2 cellular contexts compared by ENCODE assay signal in the genomic region with DNA sequence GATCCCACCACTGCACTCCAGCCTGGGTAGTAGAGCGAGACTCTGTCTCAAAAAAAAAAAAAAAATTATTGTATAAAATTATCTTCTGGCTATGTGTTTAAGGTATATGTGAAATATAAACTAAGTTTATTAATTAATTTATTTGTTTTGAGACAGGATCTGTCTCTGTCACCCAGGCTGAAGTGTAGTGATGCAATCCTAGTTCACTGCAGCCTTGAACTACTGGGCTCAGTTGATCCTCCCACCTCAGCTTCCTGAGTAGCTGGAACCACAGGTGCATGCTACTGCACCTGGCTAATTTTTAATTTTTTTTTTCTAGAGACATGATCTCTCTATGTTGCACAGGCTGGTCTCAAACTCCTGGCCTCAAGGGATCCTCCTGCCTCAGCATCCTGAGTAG.
TF ChIP-seq lines count a peak whose summit lies in the region.

No MANE protein-coding gene starts in this region.

TF ChIP-seq in K562, 482 proteins besides CTCF, POLR2A, EP300 and RAD21:
- TF ChIP-seq, protein P1, sequence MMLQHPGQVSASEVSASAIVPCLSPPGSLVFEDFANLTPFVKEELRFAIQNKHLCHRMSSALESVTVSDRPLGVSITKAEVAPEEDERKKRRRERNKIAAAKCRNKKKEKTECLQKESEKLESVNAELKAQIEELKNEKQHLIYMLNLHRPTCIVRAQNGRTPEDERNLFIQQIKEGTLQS (IDR thresholded peaks at IDR 0.05): peak; percentile 16; the same call in 1 of the 2 replicates
- TF ChIP-seq, protein P1 (CRISPR knock-in tag; conservative IDR thresholded peaks at IDR 0.05): no peak
- TF ChIP-seq CEBPG (CRISPR knock-in tag; IDR thresholded peaks at IDR 0.05) (no peak), CEBPG (tag; conservative IDR thresholded peaks at IDR 0.05 in 1 of 2, IDR thresholded peaks at IDR 0.05 in 1 of 2) (peak in 1 of 2 experiments; percentile 42; a peak in 2 of 4 replicates), ETV5 (CRISPR knock-in tag; IDR thresholded peaks at IDR 0.05; ENCODE audit: low read depth) (no peak)

TF ChIP-seq in HepG2, 621 proteins besides CTCF, POLR2A, EP300 and RAD21:
- TF ChIP-seq MIXL1 (CRISPR knock-in tag; IDR thresholded peaks at IDR 0.05) (0 out of 2 replicates have a peak, but pooled peaks have one; percentile 23), SAFB2 (CRISPR knock-in tag; IDR thresholded peaks at IDR 0.05; ENCODE audit: borderline replicate concordance, low read depth) (no peak), EEA1 (CRISPR knock-in tag; IDR thresholded peaks at IDR 0.05; ENCODE audit: borderline replicate concordance) (no peak), ZFAT (CRISPR knock-in tag; conservative IDR thresholded peaks at IDR 0.05) (no peak), MED8 (CRISPR knock-in tag; IDR thresholded peaks at IDR 0.05; ENCODE audit: insufficient replicate concordance) (no peak), ZNF772 (CRISPR knock-in tag; IDR thresholded peaks at IDR 0.05) (no peak), CEBPG (CRISPR knock-in tag; IDR thresholded peaks at IDR 0.05) (peak; percentile 73), ZNF605 (CRISPR knock-in tag; IDR thresholded peaks at IDR 0.05) (no peak), CHD4 (IDR thresholded peaks at IDR 0.05; ENCODE audit: borderline replicate concordance, low read length) (no peak), ZNF552 (CRISPR knock-in tag; IDR thresholded peaks at IDR 0.05; ENCODE audit: borderline replicate concordance) (no peak), KLF12 (CRISPR knock-in tag; IDR thresholded peaks at IDR 0.05; ENCODE audit: borderline replicate concordance) (no peak), HNF4A (CRISPR knock-in tag; IDR thresholded peaks at IDR 0.05) (peak; percentile 28; the same call in 1 of the 2 replicates), MEF2D (CRISPR knock-in tag; IDR thresholded peaks at IDR 0.05) (no peak), ZNF441 (CRISPR knock-in tag; IDR thresholded peaks at IDR 0.05; ENCODE audit: borderline replicate concordance) (no peak), YEATS2 (CRISPR knock-in tag; IDR thresholded peaks at IDR 0.05; ENCODE audit: borderline replicate concordance) (no peak), ZNF430 (CRISPR knock-in tag; IDR thresholded peaks at IDR 0.05) (no peak), NFE2 (CRISPR knock-in tag; IDR thresholded peaks at IDR 0.05) (no peak), CEBPB (IDR thresholded peaks at IDR 0.05; ENCODE audit: borderline replicate concordance, low read depth, low read length) (peak; percentile 68), ZBTB3 (CRISPR knock-in tag; IDR thresholded peaks at IDR 0.05; ENCODE audit: borderline replicate concordance, low read depth) (no peak), RARA (CRISPR knock-in tag; IDR thresholded peaks at IDR 0.05) (peak; percentile 79), HOXA7 (CRISPR knock-in tag; IDR thresholded peaks at IDR 0.05) (no peak), ZSCAN30 (CRISPR knock-in tag; IDR thresholded peaks at IDR 0.05) (no peak), ZMYM3 (CRISPR knock-in tag; IDR thresholded peaks at IDR 0.05) (no peak)
- TF ChIP-seq, protein P2, sequence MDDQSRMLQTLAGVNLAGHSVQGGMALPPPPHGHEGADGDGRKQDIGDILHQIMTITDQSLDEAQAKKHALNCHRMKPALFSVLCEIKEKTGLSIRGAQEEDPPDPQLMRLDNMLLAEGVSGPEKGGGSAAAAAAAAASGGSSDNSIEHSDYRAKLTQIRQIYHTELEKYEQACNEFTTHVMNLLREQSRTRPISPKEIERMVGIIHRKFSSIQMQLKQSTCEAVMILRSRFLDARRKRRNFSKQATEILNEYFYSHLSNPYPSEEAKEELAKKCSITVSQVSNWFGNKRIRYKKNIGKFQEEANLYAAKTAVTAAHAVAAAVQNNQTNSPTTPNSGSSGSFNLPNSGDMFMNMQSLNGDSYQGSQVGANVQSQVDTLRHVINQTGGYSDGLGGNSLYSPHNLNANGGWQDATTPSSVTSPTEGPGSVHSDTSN (CRISPR knock-in tag; IDR thresholded peaks at IDR 0.05; ENCODE audit: borderline replicate concordance): no peak
- TF ChIP-seq, protein P3, sequence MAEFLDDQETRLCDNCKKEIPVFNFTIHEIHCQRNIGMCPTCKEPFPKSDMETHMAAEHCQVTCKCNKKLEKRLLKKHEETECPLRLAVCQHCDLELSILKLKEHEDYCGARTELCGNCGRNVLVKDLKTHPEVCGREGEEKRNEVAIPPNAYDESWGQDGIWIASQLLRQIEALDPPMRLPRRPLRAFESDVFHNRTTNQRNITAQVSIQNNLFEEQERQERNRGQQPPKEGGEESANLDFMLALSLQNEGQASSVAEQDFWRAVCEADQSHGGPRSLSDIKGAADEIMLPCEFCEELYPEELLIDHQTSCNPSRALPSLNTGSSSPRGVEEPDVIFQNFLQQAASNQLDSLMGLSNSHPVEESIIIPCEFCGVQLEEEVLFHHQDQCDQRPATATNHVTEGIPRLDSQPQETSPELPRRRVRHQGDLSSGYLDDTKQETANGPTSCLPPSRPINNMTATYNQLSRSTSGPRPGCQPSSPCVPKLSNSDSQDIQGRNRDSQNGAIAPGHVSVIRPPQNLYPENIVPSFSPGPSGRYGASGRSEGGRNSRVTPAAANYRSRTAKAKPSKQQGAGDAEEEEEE (CRISPR knock-in tag; IDR thresholded peaks at IDR 0.05; ENCODE audit: borderline replicate concordance): no peak
- TF ChIP-seq, protein P4, sequence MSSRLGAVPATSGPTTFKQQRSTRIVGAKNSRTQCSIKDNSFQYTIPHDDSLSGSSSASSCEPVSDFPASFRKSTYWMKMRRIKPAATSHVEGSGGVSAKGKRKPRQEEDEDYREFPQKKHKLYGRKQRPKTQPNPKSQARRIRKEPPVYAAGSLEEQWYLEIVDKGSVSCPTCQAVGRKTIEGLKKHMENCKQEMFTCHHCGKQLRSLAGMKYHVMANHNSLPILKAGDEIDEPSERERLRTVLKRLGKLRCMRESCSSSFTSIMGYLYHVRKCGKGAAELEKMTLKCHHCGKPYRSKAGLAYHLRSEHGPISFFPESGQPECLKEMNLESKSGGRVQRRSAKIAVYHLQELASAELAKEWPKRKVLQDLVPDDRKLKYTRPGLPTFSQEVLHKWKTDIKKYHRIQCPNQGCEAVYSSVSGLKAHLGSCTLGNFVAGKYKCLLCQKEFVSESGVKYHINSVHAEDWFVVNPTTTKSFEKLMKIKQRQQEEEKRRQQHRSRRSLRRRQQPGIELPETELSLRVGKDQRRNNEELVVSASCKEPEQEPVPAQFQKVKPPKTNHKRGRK (CRISPR knock-in tag; IDR thresholded peaks at IDR 0.05): no peak
- TF ChIP-seq, protein P5, sequence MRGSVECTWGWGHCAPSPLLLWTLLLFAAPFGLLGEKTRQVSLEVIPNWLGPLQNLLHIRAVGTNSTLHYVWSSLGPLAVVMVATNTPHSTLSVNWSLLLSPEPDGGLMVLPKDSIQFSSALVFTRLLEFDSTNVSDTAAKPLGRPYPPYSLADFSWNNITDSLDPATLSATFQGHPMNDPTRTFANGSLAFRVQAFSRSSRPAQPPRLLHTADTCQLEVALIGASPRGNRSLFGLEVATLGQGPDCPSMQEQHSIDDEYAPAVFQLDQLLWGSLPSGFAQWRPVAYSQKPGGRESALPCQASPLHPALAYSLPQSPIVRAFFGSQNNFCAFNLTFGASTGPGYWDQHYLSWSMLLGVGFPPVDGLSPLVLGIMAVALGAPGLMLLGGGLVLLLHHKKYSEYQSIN (CRISPR knock-in tag; IDR thresholded peaks at IDR 0.05; ENCODE audit: borderline replicate concordance): no peak
- TF ChIP-seq, protein P1 (CRISPR knock-in tag; IDR thresholded peaks at IDR 0.05): 0 out of 2 replicates have a peak, but pooled peaks have one; percentile 26
- TF ChIP-seq, protein P6, sequence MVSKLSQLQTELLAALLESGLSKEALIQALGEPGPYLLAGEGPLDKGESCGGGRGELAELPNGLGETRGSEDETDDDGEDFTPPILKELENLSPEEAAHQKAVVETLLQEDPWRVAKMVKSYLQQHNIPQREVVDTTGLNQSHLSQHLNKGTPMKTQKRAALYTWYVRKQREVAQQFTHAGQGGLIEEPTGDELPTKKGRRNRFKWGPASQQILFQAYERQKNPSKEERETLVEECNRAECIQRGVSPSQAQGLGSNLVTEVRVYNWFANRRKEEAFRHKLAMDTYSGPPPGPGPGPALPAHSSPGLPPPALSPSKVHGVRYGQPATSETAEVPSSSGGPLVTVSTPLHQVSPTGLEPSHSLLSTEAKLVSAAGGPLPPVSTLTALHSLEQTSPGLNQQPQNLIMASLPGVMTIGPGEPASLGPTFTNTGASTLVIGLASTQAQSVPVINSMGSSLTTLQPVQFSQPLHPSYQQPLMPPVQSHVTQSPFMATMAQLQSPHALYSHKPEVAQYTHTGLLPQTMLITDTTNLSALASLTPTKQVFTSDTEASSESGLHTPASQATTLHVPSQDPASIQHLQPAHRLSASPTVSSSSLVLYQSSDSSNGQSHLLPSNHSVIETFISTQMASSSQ (IDR thresholded peaks at IDR 0.05; ENCODE audit: low read depth): no peak
- TF ChIP-seq, protein P6 (CRISPR knock-in tag; IDR thresholded peaks at IDR 0.05; ENCODE audit: borderline replicate concordance): no peak
